8 cellular contexts compared by ENCODE assay signal in the genomic region with DNA sequence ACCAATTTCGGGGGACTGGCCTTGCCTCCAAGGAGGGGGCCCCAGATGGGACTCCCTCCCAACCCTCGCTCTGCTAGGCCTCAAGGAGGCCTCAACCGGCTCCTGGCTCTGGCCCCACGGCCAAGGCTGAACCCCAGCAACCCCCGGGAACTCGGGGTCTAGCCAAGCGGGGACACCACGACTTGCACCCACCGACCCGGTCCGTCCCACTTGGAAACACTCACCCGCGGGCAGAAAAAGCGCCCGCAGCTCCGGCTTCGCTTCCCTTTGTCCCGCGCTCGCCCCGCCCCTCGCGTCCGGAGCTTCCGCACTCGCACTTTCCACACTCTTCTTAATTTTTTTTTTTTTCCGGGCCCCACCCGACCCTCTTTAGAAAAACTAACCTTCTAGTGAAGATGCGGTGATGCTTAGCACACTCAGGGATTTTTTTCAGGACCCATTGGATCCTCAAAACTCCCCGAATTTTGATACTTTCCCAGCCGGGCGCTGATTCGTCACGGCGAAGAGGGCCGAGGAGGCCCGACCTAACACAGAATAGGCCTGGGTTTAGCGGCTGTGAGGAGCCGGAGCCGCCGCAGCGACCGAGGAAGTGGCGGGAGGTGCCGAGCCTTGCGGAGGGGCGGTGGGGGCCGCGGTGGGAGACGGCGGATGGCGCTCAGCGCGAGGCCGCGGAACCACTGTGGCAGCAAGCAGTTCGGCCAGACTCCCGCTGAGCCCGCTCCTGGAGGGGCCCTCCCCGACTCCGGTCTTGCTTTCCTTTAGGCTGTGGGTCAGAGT. TPM values are rescaled to one million over a fixed set of nuclear protein-coding genes. Genes with fewer than 3 reads are reported as not detected.
DNase-seq lines count a peak whose midpoint lies in the region; ATAC-seq and TF ChIP-seq lines count a peak whose summit lies in the region.

A gene (minus strand): TSS at position 270 of the 777 bp plus-strand sequence. CDS start 2,016 bp downstream, outside the sequence.

- H3K9me3 ChIP-seq in OCI-LY1 (ENCODE audit: low read length): no peaks in the 10 kb centered on the region

- peak within 1 kb of the TSS; percentile 71 for H3K4me2 ChIP-seq in OCI-LY1 (ENCODE audit: low read length)

- H3F3A ChIP-seq in OCI-LY1 (ENCODE audit: insufficient read depth, low read length): no peaks in the 10 kb centered on the region

- peak within 1 kb of the TSS; percentile 52 for H3K27ac ChIP-seq in OCI-LY1 (ENCODE audit: low read depth, low read length, poor library complexity, severe bottlenecking)

- no peaks in the 10 kb centered on the region for H3K9me2 ChIP-seq in OCI-LY1 (ENCODE audit: low read depth, low read length)

- DNase-seq in BJ (ENCODE audit: low read depth) (peak; percentile 10), HS-27A (ENCODE audit: low read depth) (peak; percentile 38), activated T-cell treated with anti-CD3 and anti-CD28 coated beads for 1 hour (ENCODE audit: low read depth) (peak; percentile 63), epidermal melanocyte (ENCODE audit: insufficient read length, low spot score) (peak; percentile 38), middle frontal gyrus (ENCODE audit: extremely low spot score, low spot score) (peak; percentile 29)
- peak; percentile 49 for DNase-seq in stimulated activated CD8-positive, alpha-beta memory T cell treated with anti-CD3 and anti-CD28 coated beads, Interleukin-15, amount 100 ng/mL, for 48 hours (ENCODE audit: low read depth in 2 of 2)

- peak within 1 kb of the TSS; percentile 90 for H2AFZ ChIP-seq in OCI-LY1 (ENCODE audit: low read length)

- peak within 1 kb of the TSS; percentile 91 for H3K9ac ChIP-seq in OCI-LY1 (ENCODE audit: low read length)

- H3K4me1 ChIP-seq in OCI-LY1 (ENCODE audit: insufficient read depth, low read length, severe bottlenecking): peaks cover 32% of the 10 kb centered on the region

- TF ChIP-seq CTCF in BJ (IDR thresholded peaks at IDR 0.05; ENCODE audit: insufficient read depth, low read depth, low read length) (no peak), OCI-LY1 (IDR thresholded peaks at IDR 0.05; ENCODE audit: low read length) (no peak)

- H3K27me3 ChIP-seq in BJ (ENCODE audit: control insufficient read depth, insufficient read depth, low read length) (no peaks in the 10 kb centered on the region), OCI-LY1 (ENCODE audit: insufficient read depth, low read length) (no peaks in the 10 kb centered on the region)

- POLR2A ChIA-PET in BJ (lab: Charles Lee): no interaction called here

- CTCF ChIA-PET in BJ (lab: Yijun Ruan, JAX): interaction anchor here (1.2 kb wide), 1 partner anchor 28 kb away, joined by 3 read pairs; no protein-coding TSS in a partner anchor

- H3K36me3 ChIP-seq in BJ (ENCODE audit: control insufficient read depth, insufficient read depth, low read length) (no peaks in the 10 kb centered on the region; the same call in none of the 2 replicates), OCI-LY1 (ENCODE audit: insufficient read depth, low read length) (peaks cover 28% of the 10 kb centered on the region)

- peaks cover 32% of the 10 kb centered on the region for H3K79me2 ChIP-seq in OCI-LY1 (ENCODE audit: insufficient read depth, low read length)

- ATAC-seq in GM19372 (IDR thresholded peaks at IDR 0.05; ENCODE audit: low read depth, unreplicated experiment): peak; percentile 61

- H4K20me1 ChIP-seq in OCI-LY1 (ENCODE audit: insufficient read depth, low read length): no peaks in the 10 kb centered on the region

- peak within 1 kb of the TSS; percentile 74 for H3K4me3 ChIP-seq in BJ (ENCODE audit: low read depth, low read length)
- peak within 1 kb of the TSS; percentile 85 for H3K4me3 ChIP-seq in OCI-LY1 (ENCODE audit: low read depth, low read length, poor library complexity, severe bottlenecking)

RNA-seq across cellular contexts. Expression of the gene that starts here (rescaled TPM):
- polyA plus RNA-seq in BJ (2011; rRNA removed): 54.6 and 64.0 TPM in 2 replicates
- polyA minus RNA-seq in BJ (2011; rRNA and poly(A)+ RNA removed): 31.6 and 32.2 TPM in 2 replicates

Comparison
In these comparisons a context has a peak if more than half of its experiments do, and no peak if none do; other contexts are left out.
1. Peak in every context shown above with its lines: DNase-seq, ATAC-seq, H3K4me3 ChIP-seq and H3K27ac ChIP-seq.
2. DNase-seq: peak in every context shown above with its lines; median percentile 63 in activated T-cell treated with anti-CD3 and anti-CD28 coated beads for 1 hour; 49 in stimulated activated CD8-positive, alpha-beta memory T cell treated with anti-CD3 and anti-CD28 coated beads, Interleukin-15, amount 100 ng/mL, for 48 hours; 38 in HS-27A; 38 in epidermal melanocyte; 29 in middle frontal gyrus; 10 in BJ.